In the genomic region with DNA sequence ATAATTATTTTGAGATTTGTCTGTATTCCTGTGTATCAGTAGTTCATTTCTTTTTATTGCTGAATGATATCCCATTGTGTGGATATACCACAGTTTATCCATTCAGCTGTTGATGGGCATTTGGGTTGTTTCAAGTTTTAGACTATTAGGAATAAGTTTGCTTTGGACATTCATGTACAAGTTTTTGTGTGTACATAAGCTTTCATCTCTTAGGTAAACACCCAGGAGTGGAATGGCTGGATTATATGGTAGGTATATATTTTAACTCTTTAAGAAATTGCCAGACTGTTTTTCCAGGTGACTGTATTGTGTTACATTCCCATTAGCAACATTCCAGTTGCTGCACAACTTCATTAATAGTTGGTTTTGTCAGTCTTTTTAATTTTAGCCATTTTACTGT, we compare ENCODE assay signal across 20 cellular contexts. TPM values are rescaled to one million over a fixed set of nuclear protein-coding genes. Genes with fewer than 3 reads are reported as not detected.
DNase-seq lines count a peak whose midpoint lies in the region; FAIRE-seq and TF ChIP-seq lines count a peak whose summit lies in the region.
"Had no signal": no experiment of that assay in that cellular context is flagged by ENCODE, and none has a peak within 500 bp of the region (broad histone marks: within the 10 kb centered on the region; RNA-seq: fewer than 3 reads in every experiment).

No MANE protein-coding gene starts in this region.

- H3K27ac Mint-ChIP-seq in neural crest cell (ENCODE audit: unreplicated experiment) = no peak overlapping the region
- H3K27ac Mint-ChIP-seq: B cell; CD4-positive, CD25-positive, alpha-beta regulatory T cell; CD8-positive, alpha-beta T cell had no signal

- peaks cover 48% of the 10 kb centered on the region for H3K4me1 Mint-ChIP-seq in neural crest cell

- FAIRE-seq in GM12892 (lab: Jason Lieb, UNC) = peak; percentile 42
- FAIRE-seq: GM19239, H1 had no signal

- H3K4me3 Mint-ChIP-seq in neural crest cell = peak overlapping the region; percentile 14
- H3K4me3 Mint-ChIP-seq: B cell; CD4-positive, CD25-positive, alpha-beta regulatory T cell; CD8-positive, alpha-beta T cell had no signal

- intact Hi-C loops in dorsolateral prefrontal cortex (cut with DNase I) = no loop called here

- TF ChIP-seq CTCF in dorsolateral prefrontal cortex (IDR thresholded peaks at IDR 0.05 in 54 of 56, conservative IDR thresholded peaks at IDR 0.05 in 2 of 56; ENCODE audit: low read depth in 1 of 56, partially characterized antibody in 56 of 56) (no peak), neural crest cell (conservative IDR thresholded peaks at IDR 0.05) (no peak)

- H3K27me3 Mint-ChIP-seq in neural crest cell (ENCODE audit: low read depth) = no peaks in the 10 kb centered on the region
- H3K27me3 Mint-ChIP-seq: B cell had no signal

- peaks cover 7% of the 10 kb centered on the region for H3K36me3 Mint-ChIP-seq in neural crest cell (ENCODE audit: low read depth)
- H3K36me3 Mint-ChIP-seq: CD4-positive, CD25-positive, alpha-beta regulatory T cell; CD8-positive, alpha-beta T cell had no signal

- no peak for TF ChIP-seq POLR2A in GM12892 (IDR thresholded peaks at IDR 0.05; ENCODE audit: low read depth, low read length)

- no peaks in the 10 kb centered on the region for H3K27me3 ChIP-seq in dorsolateral prefrontal cortex
- H3K27me3 ChIP-seq: BLaER1 had no signal

- DNase-seq in DMS53 (lab: John Stamatoyannopoulos, UW) (peak; percentile 13), DMS53 treated with DMSO at 0.1 percent for 48 hours (lab: John Stamatoyannopoulos, UW; ENCODE audit: unreplicated experiment) (no peak), GM12892 (ENCODE audit: insufficient read length) (no peak), dorsolateral prefrontal cortex (no peak), neural crest cell (ENCODE audit: low read depth, low spot score) (no peak), activated gamma-delta T cell treated with Interleukin-2 at 50 U/mL for 16 hours (no peak)
- DNase-seq in activated CD8-positive, alpha-beta memory T cell treated with anti-CD3 and anti-CD28 coated beads for 24 hours = no peak
- no peak for DNase-seq in NK-92 treated with Interleukin-12 subunit alpha and Interleukin-12 subunit beta, amount 100 ng/mL, for 24 hours (lab: John Stamatoyannopoulos, UW)
- DNase-seq: 8988T; CD4-positive, CD25-positive, alpha-beta regulatory T cell; CD8-positive, alpha-beta T cell; DMS 273 treated with DMSO at 0.1 percent for 48 hours; DND-41; GM23248; H7; HCEC 1CT had no signal

- peaks cover 6% of the 10 kb centered on the region for H3K9me3 Mint-ChIP-seq in neural crest cell

- no peak overlapping the region for H3K27ac ChIP-seq in dorsolateral prefrontal cortex
- H3K27ac ChIP-seq: BLaER1, GM23248 had no signal

- peak overlapping the region in 43 of 59 donors; percentile 15 to 69 (median 55) for H3K4me3 ChIP-seq in dorsolateral prefrontal cortex
- H3K4me3 ChIP-seq: BLaER1, GM23248 had no signal

RNA-seq across cellular contexts. Expression of gene ARHGEF12, which starts 52.0 kb away (rescaled TPM):
- 11.9 TPM for polyA plus RNA-seq in GM12892 (2012; ENCODE audit: missing spikeins)
- total RNA-seq in dorsolateral prefrontal cortex (100 to 1,000 TPM; 103 to 277 (median 191) TPM), neural crest cell (66.1 and 66.2 TPM in 2 replicates)
